ENCODE assay signal across 22 cellular contexts in the genomic region with DNA sequence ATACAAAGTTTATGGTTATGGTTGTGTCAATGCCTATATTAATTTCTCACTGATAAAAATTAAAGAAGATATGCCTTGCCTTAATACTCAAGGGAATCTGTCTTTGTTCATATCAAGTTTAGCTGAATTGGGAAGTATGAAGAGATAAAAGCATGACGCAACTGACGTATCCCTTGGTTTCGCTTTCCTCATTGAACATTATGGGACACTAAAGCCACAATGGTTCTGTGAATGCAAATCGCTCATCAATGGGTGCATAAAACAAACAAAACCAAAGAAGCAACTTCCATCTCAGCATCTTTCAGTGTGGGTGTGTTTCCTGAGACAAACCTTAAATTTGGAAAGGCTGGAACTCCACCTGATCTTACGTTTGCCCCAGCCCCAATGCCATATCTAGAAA.
"Had no signal": no experiment of that assay in that cellular context is flagged by ENCODE, and none has a peak within 500 bp of the region (broad histone marks: within the 10 kb centered on the region; RNA-seq: fewer than 3 reads in every experiment).

No MANE protein-coding gene starts in this region.

- H3K27ac ChIP-seq: heart left ventricle, neutrophil, psoas muscle, spleen, tibial artery, upper lobe of left lung, uterus had no signal

- H3K36me3 ChIP-seq: heart left ventricle, neutrophil, spleen, tibial artery, upper lobe of left lung, uterus had no signal

- FAIRE-seq: endometrium, frontal cortex, islet of Langerhans had no signal

- H3K4me1 ChIP-seq: heart left ventricle, psoas muscle, spleen, tibial artery, upper lobe of left lung, uterus had no signal

- H3K9me3 ChIP-seq: neutrophil, psoas muscle, uterus had no signal

- H3K4me3 ChIP-seq: heart left ventricle, psoas muscle, spleen, tibial artery, upper lobe of left lung, uterus had no signal

- H3K27me3 ChIP-seq: upper lobe of left lung, uterus had no signal

- DNase-seq: effector memory CD4-positive, alpha-beta T cell; heart left ventricle; hippocampal formation; mammary epithelial cell; naive thymus-derived CD8-positive, alpha-beta T cell; psoas muscle; retina; spleen; stimulated activated CD4-positive, alpha-beta T cell treated with anti-CD3 and anti-CD28 coated beads, Interleukin-15, amount 100 ng/mL, for 24 hours; stimulated activated CD4-positive, alpha-beta T cell treated with anti-CD3 and anti-CD28 coated beads, Interleukin-1b, Interleukin-23, amount 100 ng/mL, for 48 hours; stimulated activated CD4-positive, alpha-beta T cell treated with anti-CD3 and anti-CD28 coated beads, Interleukin-4, amount 100 ng/mL, for 24 hours; tibial artery; uterus had no signal

- ATAC-seq: esophagus mucosa; heart left ventricle; left lobe of liver; naive thymus-derived CD8-positive, alpha-beta T cell; psoas muscle; sciatic nerve; stimulated activated memory B cell treated with anti-CD40 and anti-IgM and Interleukin-4, amounts not matched to agents 10 μg/mL and 1 μg/mL and 100 μg/mL, for 72 hours had no signal
